Comparison of ENCODE assay signal across 1 cellular context in the genomic region with DNA sequence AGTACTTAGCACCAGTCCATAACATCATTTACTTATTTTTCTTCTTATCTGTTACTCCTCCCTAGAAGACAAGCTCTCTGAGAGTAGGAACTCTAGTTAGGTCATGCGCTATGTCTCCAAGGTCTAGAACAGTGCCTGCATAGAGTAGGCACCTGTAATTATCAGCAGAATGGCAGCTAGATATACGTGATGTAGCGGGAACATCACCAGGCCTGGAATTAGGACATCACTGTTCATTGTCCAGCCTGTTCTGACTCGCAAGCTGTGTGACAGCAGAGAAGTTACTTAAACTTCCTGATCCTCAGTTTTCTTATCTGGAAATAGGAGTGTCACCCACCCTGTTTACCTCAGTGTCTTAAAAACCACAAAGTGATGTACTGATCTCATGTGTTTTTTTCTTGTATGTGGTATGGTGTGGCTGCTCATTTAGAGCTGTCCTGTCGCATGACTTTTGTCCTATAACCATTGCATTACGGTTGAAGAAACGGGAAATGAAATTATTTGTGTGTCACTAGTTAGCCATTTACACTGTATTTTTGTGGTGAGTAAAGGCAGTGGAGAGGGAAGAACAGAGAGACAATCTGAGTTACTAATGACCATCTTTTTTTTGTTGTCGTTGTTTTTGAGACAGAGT.
A peak's percentile ranks its signal among the peaks of the same experiment; 100 is the strongest.
TF ChIP-seq lines count a peak whose summit lies in the region.

No MANE protein-coding gene starts in this region.

TF ChIP-seq in K562, 482 proteins besides CTCF, POLR2A, EP300 and RAD21 (continued from another document):
- peak; percentile 72 for TF ChIP-seq ZBTB33 (CRISPR knock-in tag; IDR thresholded peaks at IDR 0.05)
- peak; percentile 17; the same call in 1 of the 2 replicates for TF ChIP-seq ZNF316 (IDR thresholded peaks at IDR 0.05)
- TF ChIP-seq KDM2B (CRISPR knock-in tag; IDR thresholded peaks at IDR 0.05) = no peak
- no peak for TF ChIP-seq ZNF174 (CRISPR knock-in tag; IDR thresholded peaks at IDR 0.05)
- peak in 1 of 2 experiments; percentile 44; a peak in 1 of 3 replicates for TF ChIP-seq CBX3 (IDR thresholded peaks at IDR 0.05; ENCODE audit: borderline replicate concordance in 1 of 2, low read length in 2 of 2)
- TF ChIP-seq ZFP36 (IDR thresholded peaks at IDR 0.05; ENCODE audit: low read depth, low read length, partially characterized antibody) = peak; percentile 52
- TF ChIP-seq NKRF (IDR thresholded peaks at IDR 0.05; ENCODE audit: borderline replicate concordance) = no peak
- TF ChIP-seq RBM25 (IDR thresholded peaks at IDR 0.05; ENCODE audit: low read depth, low read length, severe bottlenecking) = peak; percentile 72
- no peak for TF ChIP-seq KLF16 (IDR thresholded peaks at IDR 0.05)
- TF ChIP-seq TRIM24 (IDR thresholded peaks at IDR 0.05) = peak in 1 of 2 experiments; percentile 32; a peak in 1 of 4 replicates
- no peak for TF ChIP-seq ESRRA (IDR thresholded peaks at IDR 0.05; ENCODE audit: borderline replicate concordance, low read depth)
- TF ChIP-seq BCOR (IDR thresholded peaks at IDR 0.05) = peak; percentile 79
- peak in 1 of 2 experiments; percentile 73; a peak in 1 of 4 replicates for TF ChIP-seq KDM1A (IDR thresholded peaks at IDR 0.05)
- no peak for TF ChIP-seq JUND (IDR thresholded peaks at IDR 0.05; ENCODE audit: borderline replicate concordance, low read depth, low read length)
- TF ChIP-seq JUND (tag; IDR thresholded peaks at IDR 0.05; ENCODE audit: borderline replicate concordance, low read depth, low read length) = 0 out of 3 replicates have a peak, but pooled peaks have one; percentile 24
- TF ChIP-seq ZFP30 (CRISPR knock-in tag; IDR thresholded peaks at IDR 0.05; ENCODE audit: borderline replicate concordance) = no peak
